ENCODE assay signal across 16 cellular contexts in genomic region chr15:60906275-60906674, GRCh38.
"Had no signal": no experiment of that assay in that cellular context is flagged by ENCODE, and none has a peak within 500 bp of the region (broad histone marks: within the 10 kb centered on the region; RNA-seq: fewer than 3 reads in every experiment).

No MANE protein-coding gene starts in this region.

- H3K4me1 Mint-ChIP-seq: memory B cell had no signal

- H3K27me3 Mint-ChIP-seq: activated T-cell treated with anti-CD3 and anti-CD28 coated beads, Interleukin-2, amount 50 U/mL, for 24 hours; activated T-helper 17 cell treated with anti-CD3 and anti-CD28 coated beads, Interleukin-2, amount 50 U/mL, for 72 hours; memory B cell; stimulated activated memory B cell treated with anti-CD40 and anti-IgM and Interleukin-4, amounts not matched to agents 10 μg/mL and 1 μg/mL and 100 μg/mL, for 72 hours had no signal

- H3K4me3 Mint-ChIP-seq: activated T-cell treated with anti-CD3 and anti-CD28 coated beads, Interleukin-2, amount 50 U/mL, for 24 hours; activated T-helper 17 cell treated with anti-CD3 and anti-CD28 coated beads, Interleukin-2, amount 50 U/mL, for 72 hours; memory B cell; stimulated activated memory B cell treated with anti-CD40 and anti-IgM and Interleukin-4, amounts not matched to agents 10 μg/mL and 1 μg/mL and 100 μg/mL, for 72 hours had no signal

- H3K36me3 ChIP-seq: cardiac muscle cell, right lobe of liver, uterus had no signal

- ATAC-seq: body of pancreas; left colon; stimulated activated memory B cell treated with anti-CD40 and anti-IgM and Interleukin-4, amounts not matched to agents 10 μg/mL and 1 μg/mL and 100 μg/mL, for 72 hours had no signal

- H3K4me3 ChIP-seq: body of pancreas, cardiac muscle cell, right lobe of liver, testis, uterus had no signal

- H3K9me3 ChIP-seq: body of pancreas, right lobe of liver, testis, uterus had no signal

- DNase-seq: activated CD8-positive, alpha-beta memory T cell treated with anti-CD3 and anti-CD28 coated beads for 24 hours; activated T-cell treated with anti-CD3 and anti-CD28 coated beads, Interleukin-2, amount 50 U/mL, for 24 hours; erythroblast; foreskin fibroblast; left colon; nucleus accumbens; right lobe of liver; stimulated activated CD4-positive, alpha-beta T cell treated with anti-CD3 and anti-CD28 coated beads, Interleukin-2, amount 100 ng/mL, for 24 hours; testis; trophoblast cell; uterus had no signal

- H3K36me3 Mint-ChIP-seq: memory B cell; stimulated activated memory B cell treated with anti-CD40 and anti-IgM and Interleukin-4, amounts not matched to agents 10 μg/mL and 1 μg/mL and 100 μg/mL, for 72 hours had no signal

- H3K9me3 Mint-ChIP-seq: activated T-helper 17 cell treated with anti-CD3 and anti-CD28 coated beads, Interleukin-2, amount 50 U/mL, for 72 hours; memory B cell; stimulated activated memory B cell treated with anti-CD40 and anti-IgM and Interleukin-4, amounts not matched to agents 10 μg/mL and 1 μg/mL and 100 μg/mL, for 72 hours had no signal

- H3K27ac ChIP-seq: body of pancreas, cardiac muscle cell, right lobe of liver, testis, uterus had no signal

- H3K27ac Mint-ChIP-seq: activated T-cell treated with anti-CD3 and anti-CD28 coated beads, Interleukin-2, amount 50 U/mL, for 24 hours; activated T-helper 17 cell treated with anti-CD3 and anti-CD28 coated beads, Interleukin-2, amount 50 U/mL, for 72 hours; memory B cell; stimulated activated memory B cell treated with anti-CD40 and anti-IgM and Interleukin-4, amounts not matched to agents 10 μg/mL and 1 μg/mL and 100 μg/mL, for 72 hours had no signal

- H3K4me1 ChIP-seq: uterus had no signal

- H3K27me3 ChIP-seq: body of pancreas, right lobe of liver, testis, uterus had no signal
